Comparison of ENCODE assay signal across 23 cellular contexts in genomic region chr5:115378754-115379153, GRCh38.
"Had no signal": no experiment of that assay in that cellular context is flagged by ENCODE, and none has a peak within 500 bp of the region (broad histone marks: within the 10 kb centered on the region; RNA-seq: fewer than 3 reads in every experiment).

No MANE protein-coding gene starts in this region.

- H3K4me2 ChIP-seq: hepatocyte had no signal

- H2AFZ ChIP-seq: hepatocyte, parathyroid adenoma had no signal

- H3K27me3 ChIP-seq: foreskin keratinocyte, hepatocyte, sigmoid colon, suprapubic skin, thyroid gland, upper lobe of left lung, uterus had no signal

- DNase-seq: effector CD4-positive, alpha-beta T cell; endodermal cell; erythroblast; foreskin keratinocyte; head of caudate nucleus; kidney; left colon; mesendoderm; naive B cell; occipital lobe; sigmoid colon; small intestine; stimulated activated CD4-positive, alpha-beta T cell treated with anti-CD3 and anti-CD28 coated beads, Interleukin-12 subunit alpha, Interleukin-12 subunit beta, amount 100 ng/mL, for 4 hours; stimulated activated naive CD4-positive, alpha-beta T cell; thyroid gland; upper lobe of left lung; uterus had no signal

- FAIRE-seq: endothelial cell of umbilical vein, kidney, small intestine had no signal

- H3K27ac ChIP-seq: coronary artery, foreskin keratinocyte, parathyroid adenoma, prostate gland, sigmoid colon, suprapubic skin, thyroid gland, upper lobe of left lung had no signal

- H3K9me3 ChIP-seq: prostate gland, sigmoid colon, suprapubic skin, thyroid gland, upper lobe of left lung, uterus had no signal

- H3K36me3 ChIP-seq: prostate gland, sigmoid colon, suprapubic skin, thyroid gland, upper lobe of left lung, uterus had no signal

- H3K9ac ChIP-seq: parathyroid adenoma had no signal

- H3K4me1 ChIP-seq: prostate gland, thyroid gland, uterus had no signal

- H3K79me2 ChIP-seq: hepatocyte, parathyroid adenoma had no signal

- H3K4me3 ChIP-seq: coronary artery, hepatocyte, prostate gland, sigmoid colon, suprapubic skin, thyroid gland, upper lobe of left lung, uterus had no signal
